ENCODE assay signal across 8 cellular contexts in the genomic region with DNA sequence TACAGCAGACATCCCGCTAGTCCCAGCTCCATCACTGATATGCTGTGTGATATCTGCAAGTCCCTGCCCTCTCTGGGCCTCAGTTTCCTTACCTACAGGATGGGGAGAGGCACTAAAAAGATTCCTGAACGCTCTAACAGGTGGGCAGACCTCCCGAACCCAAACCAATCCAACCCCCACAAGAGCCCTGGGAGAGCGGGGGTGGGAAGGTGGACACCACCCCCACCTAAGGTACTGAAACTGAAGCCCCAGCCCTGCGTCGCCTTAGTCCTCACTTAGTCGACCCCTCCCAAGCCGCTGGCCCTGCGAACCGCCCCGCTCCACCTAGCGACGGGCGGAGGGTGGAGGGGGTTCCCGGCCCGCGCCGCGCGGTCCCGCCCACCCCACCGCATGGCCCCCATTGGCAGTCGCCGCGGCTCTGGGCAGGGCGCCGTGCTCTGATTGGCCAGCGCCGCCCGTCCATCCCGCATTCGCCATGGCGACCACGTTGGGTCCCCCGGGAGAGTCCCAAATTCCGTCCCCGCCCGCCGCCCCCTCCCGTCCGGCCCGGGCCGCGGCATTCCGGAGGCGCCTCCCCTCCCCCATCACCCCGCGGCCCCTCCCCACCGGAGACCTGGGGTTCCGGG. TPM values are rescaled to one million over a fixed set of nuclear protein-coding genes. Genes with fewer than 3 reads are reported as not detected.
DNase-seq lines count a peak whose midpoint lies in the region; ATAC-seq and TF ChIP-seq lines count a peak whose summit lies in the region.

No MANE protein-coding gene starts in this region.

- H3K27ac ChIP-seq in layer of hippocampus (ENCODE audit: low read depth, low read length) = peak overlapping the region; percentile 82

- peak; percentile 66 for ATAC-seq in GM18505 (IDR thresholded peaks at IDR 0.05; ENCODE audit: unreplicated experiment)
- ATAC-seq in HG03045 (IDR thresholded peaks at IDR 0.05; ENCODE audit: unreplicated experiment) = peak; percentile 78

- no peak for TF ChIP-seq POLR2A in GM18505 (IDR thresholded peaks at IDR 0.05; ENCODE audit: borderline replicate concordance, extremely low read depth, insufficient read depth, insufficient read length)

- DNase-seq in A172 (ENCODE audit: low spot score) (peak; percentile 80), NCI-H2227 (lab: John Stamatoyannopoulos, UW; ENCODE audit: unreplicated experiment) (peak; percentile 83), cerebellum (ENCODE audit: low spot score) (peak; percentile 93)
- DNase-seq in activated CD4-positive, alpha-beta T cell treated with anti-CD3 and anti-CD28 coated beads for 1 hour = peak; percentile 88
- peak; percentile 84 to 93 for DNase-seq in stimulated activated CD4-positive, alpha-beta T cell treated with anti-CD3 and anti-CD28 coated beads, Interleukin-15, amount 100 ng/mL, for 48 hours (ENCODE audit: low read depth in 2 of 2)

- H3K27me3 ChIP-seq in layer of hippocampus (ENCODE audit: control insufficient read depth, insufficient read depth, low read length) = no peaks in the 10 kb centered on the region

RNA-seq across cellular contexts. Expression of a gene that starts 0.6 kb away (rescaled TPM):
- total RNA-seq in A172 (2014; rRNA removed; shearing (Covaris generic)) = 6.9 and 16.5 TPM in 2 replicates
- total RNA-seq in cerebellum = 1.9 TPM

RNA-seq across cellular contexts. Expression of a gene that starts 6.7 kb away (rescaled TPM):
- total RNA-seq in A172 (2014; rRNA removed; shearing (Covaris generic)) = not detected in 2 replicates
- total RNA-seq in cerebellum = 0.91 TPM

RNA-seq across cellular contexts. Expression of a gene that starts 49.5 kb away (rescaled TPM):
- total RNA-seq in A172 (2014; rRNA removed; shearing (Covaris generic)) = 61.3 and 78.6 TPM in 2 replicates
- total RNA-seq in cerebellum = 29.5 TPM

Comparison
In these comparisons a context has a peak if more than half of its experiments do, and no peak if none do; other contexts are left out.
1. Peak in every context shown above with its lines: DNase-seq, ATAC-seq and H3K27ac ChIP-seq.